In genomic region chr13:34162545-34162936, GRCh38 we compare ENCODE assay signal across 9 cellular contexts.
DNase-seq lines count a peak whose midpoint lies in the region; TF ChIP-seq lines count a peak whose summit lies in the region.
"Had no signal": no experiment of that assay in that cellular context is flagged by ENCODE, and none has a peak within 500 bp of the region (broad histone marks: within the 10 kb centered on the region; RNA-seq: fewer than 3 reads in every experiment).

No MANE protein-coding gene starts in this region.

- CTCF ChIA-PET in PC-9 (lab: Charles Lee), result interaction anchor here (0.5 kb wide), 1 partner anchor 224 kb away, joined by 4 read pairs; no protein-coding TSS in a partner anchor

- no peaks in the 10 kb centered on the region for H3K27me3 Mint-ChIP-seq in progenitor cell of endocrine pancreas

- peaks cover 4% of the 10 kb centered on the region for H3F3A ChIP-seq in PC-9 (ENCODE audit: insufficient read depth, low read depth)

- H3K9me3 ChIP-seq in BLaER1, result no peaks in the 10 kb centered on the region
- H3K9me3 ChIP-seq in PC-9 (ENCODE audit: insufficient read depth, low read depth), result no peaks in the 10 kb centered on the region; the same call in 1 of the 2 replicates

- H3K27me3 ChIP-seq in BLaER1 (no peaks in the 10 kb centered on the region), PC-9 (ENCODE audit: insufficient read depth, low read depth) (no peaks in the 10 kb centered on the region)

- H2AFZ ChIP-seq in PC-9, result peak overlapping the region; percentile 31; the same call in 1 of the 2 replicates

- TF ChIP-seq CTCF in PC-9 (conservative IDR thresholded peaks at IDR 0.05) (no peak), fibroblast of villous mesenchyme (IDR thresholded peaks at IDR 0.05; ENCODE audit: insufficient read depth, low read depth, low read length) (no peak), progenitor cell of endocrine pancreas (IDR thresholded peaks at IDR 0.05; ENCODE audit: unreplicated experiment) (no peak)

- intact Hi-C loops in PC-9 (cut with micrococcal nuclease; ENCODE audit: unreplicated experiment), result no loop called here

- H3K4me3 Mint-ChIP-seq in progenitor cell of endocrine pancreas (ENCODE audit: low read depth), result no peak overlapping the region
- H3K4me3 Mint-ChIP-seq: T-cell had no signal

- peak overlapping the region; percentile 67 for H3K4me2 ChIP-seq in BLaER1
- peak overlapping the region; percentile 29; the same call in 1 of the 2 replicates for H3K4me2 ChIP-seq in PC-9

- H3K36me3 ChIP-seq in BLaER1 (no peaks in the 10 kb centered on the region), PC-9 (ENCODE audit: low read depth) (no peaks in the 10 kb centered on the region)

- peak overlapping the region; percentile 52 for H3K27ac ChIP-seq in BLaER1
- H3K27ac ChIP-seq in PC-9, result peak overlapping the region; percentile 58

- POLR2A ChIA-PET in PC-9 (lab: Charles Lee; ENCODE audit: unreplicated experiment), result no interaction called here

- H3K9ac ChIP-seq in BLaER1, result peak overlapping the region; percentile 3; the same call in 1 of the 2 replicates

- H3K4me1 ChIP-seq in BLaER1, result peaks cover 27% of the 10 kb centered on the region
- H3K4me1 ChIP-seq in PC-9 (replicated peaks; ENCODE audit: insufficient read depth), result peaks cover 27% of the 10 kb centered on the region

- DNase-seq in PC-9 (no peak), fibroblast of villous mesenchyme (ENCODE audit: low read depth) (peak; percentile 61), progenitor cell of endocrine pancreas (ENCODE audit: low spot score, unreplicated experiment) (no peak), midbrain (lab: John Stamatoyannopoulos, UW) (no peak)
- no peak for DNase-seq in activated naive CD4-positive, alpha-beta T cell treated with Interleukin-2 at 50 U/mL for 16 hours
- DNase-seq in activated CD4-positive, alpha-beta T cell treated with anti-CD3 and anti-CD28 coated beads, Interleukin-2, amount 50 U/mL, for 1 hour, result no peak
- DNase-seq in activated effector memory CD4-positive, alpha-beta T cell treated with anti-CD3 and anti-CD28 coated beads, Interleukin-2, amount 50 U/mL, for 16 hours, result no peak
- DNase-seq: T-cell had no signal

- H4K20me1 ChIP-seq in BLaER1 (no peaks in the 10 kb centered on the region), PC-9 (ENCODE audit: insufficient read depth) (no peaks in the 10 kb centered on the region)

- peak overlapping the region; percentile 82 for H3K27ac Mint-ChIP-seq in progenitor cell of endocrine pancreas
- H3K27ac Mint-ChIP-seq: T-cell had no signal

- BruUV-seq in PC-9 (replicated peaks; lab: Mats Ljungman, UMichigan), result no TSS peak

- H3K4me3 ChIP-seq in BLaER1, result no peak overlapping the region
- H3K4me3 ChIP-seq in PC-9, result no peak overlapping the region
- peak overlapping the region; percentile 21 for H3K4me3 ChIP-seq in fibroblast of villous mesenchyme (ENCODE audit: low read depth, low read length)

- H3K9me2 ChIP-seq in PC-9 (ENCODE audit: insufficient read depth), result no peaks in the 10 kb centered on the region

- H3K36me3 Mint-ChIP-seq in progenitor cell of endocrine pancreas (ENCODE audit: insufficient read depth), result no peaks in the 10 kb centered on the region
- H3K36me3 Mint-ChIP-seq: T-cell had no signal

- peaks cover 3% of the 10 kb centered on the region for H3K9me3 Mint-ChIP-seq in progenitor cell of endocrine pancreas (ENCODE audit: low read depth)

- no peaks in the 10 kb centered on the region for H3K79me2 ChIP-seq in PC-9 (ENCODE audit: low read depth)

- H3K4me1 Mint-ChIP-seq in progenitor cell of endocrine pancreas (ENCODE audit: low read depth), result peaks cover 44% of the 10 kb centered on the region
- H3K4me1 Mint-ChIP-seq: T-cell had no signal
